Comparison of ENCODE assay signal across 22 cellular contexts in the genomic region with DNA sequence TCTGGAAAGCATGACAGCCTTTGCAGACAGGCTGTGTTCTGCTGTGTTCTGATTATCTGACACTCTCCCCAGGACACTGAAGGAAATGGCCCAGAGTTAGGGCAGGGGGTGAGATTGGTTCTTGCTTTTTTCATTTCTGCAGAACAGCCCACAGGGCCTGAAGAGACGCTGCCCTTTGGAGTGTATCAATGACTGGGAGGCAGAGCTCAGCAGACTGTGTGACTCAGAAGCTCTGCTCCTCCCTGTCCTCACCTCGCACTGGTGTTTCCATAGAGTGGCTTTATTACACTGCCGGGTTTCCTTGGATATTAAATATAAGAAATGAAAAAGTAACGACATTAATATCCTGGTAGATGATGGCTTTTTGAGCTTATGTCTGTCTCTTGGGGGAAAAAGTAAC.
A peak's percentile ranks its signal among the peaks of the same experiment; 100 is the strongest.
DNase-seq lines count a peak whose midpoint lies in the region; TF ChIP-seq lines count a peak whose summit lies in the region.
"Had no signal": no experiment of that assay in that cellular context is flagged by ENCODE, and none has a peak within 500 bp of the region (broad histone marks: within the 10 kb centered on the region; RNA-seq: fewer than 3 reads in every experiment).

No MANE protein-coding gene starts in this region.

- no peak overlapping the region for H3K27ac ChIP-seq in mesendoderm (ENCODE audit: low read depth, low read length)
- H3K27ac ChIP-seq: esophagus muscularis mucosa, heart right ventricle, RWPE1, suprapubic skin had no signal

- H2BK15ac ChIP-seq in mesendoderm (replicated peaks; ENCODE audit: low read depth): no peak overlapping the region

- H3K4ac ChIP-seq in mesendoderm (ENCODE audit: low read depth, low read length): no peak overlapping the region

- H3K79me2 ChIP-seq in mesendoderm (ENCODE audit: control insufficient read depth, insufficient read depth, low read length): no peaks in the 10 kb centered on the region

- no peak overlapping the region for H2AK5ac ChIP-seq in mesendoderm (ENCODE audit: low read length)

- no peak overlapping the region for H3K56ac ChIP-seq in mesendoderm (ENCODE audit: low read length)

- no peak overlapping the region for H3K4me2 ChIP-seq in mesendoderm (ENCODE audit: low read length)

- no peaks in the 10 kb centered on the region for H3K4me1 ChIP-seq in mesendoderm (ENCODE audit: control insufficient read depth, low read depth, low read length)
- H3K4me1 ChIP-seq: suprapubic skin had no signal

- no peak overlapping the region for H4K8ac ChIP-seq in mesendoderm (ENCODE audit: low read depth, low read length)

- no peak overlapping the region for H3K23ac ChIP-seq in mesendoderm (ENCODE audit: low read length)

- H3K4me3 ChIP-seq in AG10803 (ENCODE audit: low read length) (no peak overlapping the region), epithelial cell of proximal tubule (ENCODE audit: low read depth, low read length) (no peak overlapping the region), mesendoderm (ENCODE audit: low read length) (no peak overlapping the region)
- H3K4me3 ChIP-seq: esophagus muscularis mucosa, heart right ventricle, suprapubic skin had no signal

- DNase-seq in AG10803 (ENCODE audit: low read depth) (peak; percentile 13), HT1080 (ENCODE audit: low read depth) (peak; percentile 38), epithelial cell of proximal tubule (ENCODE audit: low read depth) (peak; percentile 42), mesendoderm (peak; percentile 81), cerebellum (ENCODE audit: low spot score) (no peak)
- DNase-seq in stimulated activated CD4-positive, alpha-beta T cell treated with anti-CD3 and anti-CD28 coated beads, Interleukin-1b, Interleukin-23, amount 100 ng/mL, for 48 hours: no peak
- no peak for DNase-seq in effector CD8-positive, alpha-beta T cell (lab: John Stamatoyannopoulos, UW)
- DNase-seq in stimulated activated CD4-positive, alpha-beta T cell treated with anti-CD3 and anti-CD28 coated beads, Interleukin-2, amount 100 ng/mL, for 24 hours: no peak
- DNase-seq: activated CD8-positive, alpha-beta T cell treated with anti-CD3 and anti-CD28 coated beads, Interleukin-2, amount 10 ng/mL, durations not matched to agents 7 days and 5 days; activated T-cell treated with anti-CD3 and anti-CD28 coated beads, Interleukin-2, amount 50 U/mL, for 1 hour; amygdala; CD4-positive, alpha-beta T cell; DMS153; H7; heart right ventricle; Kasumi-1; NCI-H1105; NCI-H2081; right cardiac atrium had no signal

- no peak overlapping the region for H2BK120ac ChIP-seq in mesendoderm (ENCODE audit: low read depth, low read length)

- H2BK5ac ChIP-seq in mesendoderm (ENCODE audit: low read length): no peak overlapping the region

- H3K18ac ChIP-seq in mesendoderm (ENCODE audit: low read length): no peak overlapping the region

- H3K36me3 ChIP-seq in mesendoderm (ENCODE audit: control insufficient read depth, insufficient read depth, low read length): no peaks in the 10 kb centered on the region
- H3K36me3 ChIP-seq: esophagus muscularis mucosa, heart right ventricle, suprapubic skin had no signal

- H3K9ac ChIP-seq in mesendoderm (ENCODE audit: low read length): no peak overlapping the region

- TF ChIP-seq CTCF in AG10803 (conservative IDR thresholded peaks at IDR 0.05; ENCODE audit: low read length) (no peak), epithelial cell of proximal tubule (conservative IDR thresholded peaks at IDR 0.05; ENCODE audit: low read depth, low read length) (no peak)

- no peak overlapping the region for H4K5ac ChIP-seq in mesendoderm (ENCODE audit: low read length)

- no peaks in the 10 kb centered on the region for H3K79me1 ChIP-seq in mesendoderm (ENCODE audit: low read length)

- WGBS in mesendoderm (ENCODE audit: extremely low coverage, insufficient coverage, low lambda C conversion rate): no CpG with 5 or more reads among the region's 4 CpGs

- H3K27me3 ChIP-seq in mesendoderm (ENCODE audit: insufficient read depth, low read length, poor library complexity): no peaks in the 10 kb centered on the region
- H3K27me3 ChIP-seq: heart right ventricle, suprapubic skin had no signal

Comparison
In these comparisons a context has a peak if more than half of its experiments do, and no peak if none do; other contexts are left out.
1. DNase-seq: peak in AG10803 (single experiment), HT1080 (single experiment), epithelial cell of proximal tubule (single experiment) and mesendoderm (single experiment); none in stimulated activated CD4-positive, alpha-beta T cell treated with anti-CD3 and anti-CD28 coated beads, Interleukin-1b, Interleukin-23, amount 100 ng/mL, for 48 hours (single experiment), cerebellum (single experiment), effector CD8-positive, alpha-beta T cell (single experiment) and stimulated activated CD4-positive, alpha-beta T cell treated with anti-CD3 and anti-CD28 coated beads, Interleukin-2, amount 100 ng/mL, for 24 hours (0 of 2).